Comparison of ENCODE assay signal across 1 cellular context in the genomic region with DNA sequence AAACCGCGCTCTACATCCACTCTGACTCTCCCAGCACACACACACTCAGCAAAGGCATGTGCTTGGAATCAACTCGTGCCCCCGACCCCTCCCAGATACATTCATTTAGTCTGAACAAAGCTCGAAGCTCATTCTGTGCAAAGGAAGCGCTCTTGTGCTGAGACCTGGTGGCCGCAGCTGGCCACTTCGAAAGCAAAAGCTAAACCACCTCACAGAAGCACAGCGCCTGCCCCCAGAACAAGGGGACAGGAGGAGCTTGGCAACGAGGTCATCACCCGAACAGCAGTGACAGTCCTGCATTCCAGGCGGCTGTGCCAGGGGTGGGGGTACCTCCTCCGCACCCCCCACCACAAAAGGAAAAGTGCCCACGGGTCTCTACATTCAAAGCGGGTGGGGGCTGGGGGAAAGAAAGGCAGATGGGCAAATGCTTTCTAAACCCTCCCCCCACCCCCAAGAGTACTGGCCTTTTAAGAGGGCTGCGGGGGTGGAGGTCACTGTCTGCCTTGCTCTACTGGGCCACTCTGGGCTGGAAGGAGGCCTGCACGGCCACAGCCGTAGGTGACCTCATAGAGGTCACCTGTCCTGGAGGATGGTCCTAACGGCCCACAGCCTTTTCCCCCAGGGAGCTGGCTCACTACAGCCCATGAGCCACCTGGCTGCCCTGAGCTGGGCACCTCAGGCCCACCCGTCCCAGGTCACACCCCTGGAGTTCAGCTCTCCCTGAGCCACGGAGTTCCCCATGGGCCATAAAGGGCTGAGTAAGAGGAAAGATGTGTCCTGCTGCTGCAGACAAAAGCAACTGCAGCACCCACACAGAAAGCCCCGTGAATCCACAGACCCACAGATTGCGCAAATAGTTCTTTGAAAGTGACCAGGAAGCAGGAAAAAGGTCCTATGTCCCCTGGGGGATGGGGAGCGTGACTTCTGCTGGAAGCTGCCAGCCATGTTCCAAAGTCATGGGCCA.
TF ChIP-seq lines count a peak whose summit lies in the region.

No MANE protein-coding gene starts in this region.

TF ChIP-seq in HCT116, 20 proteins besides CTCF, POLR2A, EP300 and RAD21 (continued from another document):
- TF ChIP-seq, protein P1, sequence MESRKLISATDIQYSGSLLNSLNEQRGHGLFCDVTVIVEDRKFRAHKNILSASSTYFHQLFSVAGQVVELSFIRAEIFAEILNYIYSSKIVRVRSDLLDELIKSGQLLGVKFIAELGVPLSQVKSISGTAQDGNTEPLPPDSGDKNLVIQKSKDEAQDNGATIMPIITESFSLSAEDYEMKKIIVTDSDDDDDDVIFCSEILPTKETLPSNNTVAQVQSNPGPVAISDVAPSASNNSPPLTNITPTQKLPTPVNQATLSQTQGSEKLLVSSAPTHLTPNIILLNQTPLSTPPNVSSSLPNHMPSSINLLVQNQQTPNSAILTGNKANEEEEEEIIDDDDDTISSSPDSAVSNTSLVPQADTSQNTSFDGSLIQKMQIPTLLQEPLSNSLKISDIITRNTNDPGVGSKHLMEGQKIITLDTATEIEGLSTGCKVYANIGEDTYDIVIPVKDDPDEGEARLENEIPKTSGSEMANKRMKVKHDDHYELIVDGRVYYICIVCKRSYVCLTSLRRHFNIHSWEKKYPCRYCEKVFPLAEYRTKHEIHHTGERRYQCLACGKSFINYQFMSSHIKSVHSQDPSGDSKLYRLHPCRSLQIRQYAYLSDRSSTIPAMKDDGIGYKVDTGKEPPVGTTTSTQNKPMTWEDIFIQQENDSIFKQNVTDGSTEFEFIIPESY (IDR thresholded peaks at IDR 0.05; ENCODE audit: extremely low read depth, insufficient replicate concordance, low read length): no peak
- no peak for TF ChIP-seq POLR2AphosphoS5 (IDR thresholded peaks at IDR 0.05; ENCODE audit: low read depth, low read length)
- TF ChIP-seq CBX3 (IDR thresholded peaks at IDR 0.05; ENCODE audit: low read depth): no peak
- TF ChIP-seq FOSL1 (IDR thresholded peaks at IDR 0.05; ENCODE audit: low read depth): no peak
- TF ChIP-seq EGR1 (IDR thresholded peaks at IDR 0.05; ENCODE audit: low read depth): no peak
TF ChIP-seq in HCT116: peak in this region for 0.
